ENCODE assay signal across 9 cellular contexts in the genomic region with DNA sequence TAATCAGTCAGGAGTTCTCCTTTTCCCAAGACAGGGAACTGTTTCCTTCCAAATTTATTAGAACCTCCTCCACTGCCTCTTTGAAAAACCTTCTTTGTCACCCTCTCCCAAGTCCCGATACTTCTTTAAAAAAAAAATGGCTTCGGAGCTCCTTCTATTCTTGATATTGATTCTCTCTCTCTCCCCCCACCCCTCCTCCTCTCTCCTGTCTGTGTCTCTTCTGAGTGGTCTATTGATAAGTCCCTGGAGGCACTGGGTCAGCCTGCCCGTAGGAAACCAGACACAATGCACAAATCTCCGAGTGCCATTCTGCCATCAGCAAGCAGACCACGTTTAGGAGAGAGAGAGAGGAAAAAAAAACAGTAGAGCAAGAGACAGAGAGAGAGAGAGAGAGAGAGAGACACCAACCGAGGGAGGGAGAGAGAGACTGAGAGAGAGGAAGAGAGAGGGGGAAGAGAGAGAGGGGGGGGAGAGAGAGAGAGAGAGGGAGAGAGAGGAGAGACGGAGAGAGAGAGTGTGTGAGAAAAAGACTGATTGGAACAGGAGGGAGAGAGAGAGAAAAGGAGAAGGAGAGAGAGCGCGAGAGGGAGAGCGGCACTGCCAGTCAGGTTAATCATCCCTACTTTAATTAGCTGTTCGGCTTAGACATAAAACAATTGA.
A peak's percentile ranks its signal among the peaks of the same experiment; 100 is the strongest.
DNase-seq lines count a peak whose midpoint lies in the region; ATAC-seq and TF ChIP-seq lines count a peak whose summit lies in the region.
"Had no signal": no experiment of that assay in that cellular context is flagged by ENCODE, and none has a peak within 500 bp of the region (broad histone marks: within the 10 kb centered on the region; RNA-seq: fewer than 3 reads in every experiment).

No MANE protein-coding gene starts in this region.

- TF ChIP-seq CTCF in BJ (IDR thresholded peaks at IDR 0.05; ENCODE audit: insufficient read depth, low read depth, low read length) (no peak), astrocyte of the spinal cord (IDR thresholded peaks at IDR 0.05; ENCODE audit: low read depth, low read length) (no peak), lower leg skin (IDR thresholded peaks at IDR 0.05) (no peak), upper lobe of right lung (IDR thresholded peaks at IDR 0.05) (peak; percentile 5)

- intact Hi-C loops in lower leg skin (cut with DNase I; ENCODE audit: low total_unique reads) (no loop called here), upper lobe of right lung (cut with DNase I) (no loop called here)

- CTCF ChIA-PET in BJ (lab: Yijun Ruan, JAX): interaction anchor here (0.7 to 1.1 kb wide), 2 partner anchors 12 to 36 kb away, joined by 3 read pairs; no protein-coding TSS in a partner anchor

- DNase-seq in BJ (ENCODE audit: low read depth) (no peak), MG63 (no peak), astrocyte of the spinal cord (ENCODE audit: low read depth, low spot score) (peak; percentile 53), lower leg skin (ENCODE audit: low spot score in 2 of 2) (no peak), upper lobe of right lung (no peak)
- DNase-seq in stimulated activated CD4-positive, alpha-beta T cell treated with anti-CD3 and anti-CD28 coated beads, Interleukin-4, amount 100 ng/mL, for 4 hours: no peak

- H3K36me3 ChIP-seq in BJ (ENCODE audit: control insufficient read depth, insufficient read depth, low read length): no peaks in the 10 kb centered on the region
- no peaks in the 10 kb centered on the region for H3K36me3 ChIP-seq in MG63
- no peaks in the 10 kb centered on the region for H3K36me3 ChIP-seq in upper lobe of right lung

- WGBS in lower leg skin, 2 donors: 14% methylated on average over 11 of the region's 11 CpGs

- H3K4me3 ChIP-seq in BJ (ENCODE audit: low read depth, low read length) (peak overlapping the region; percentile 36), MG63 (peak overlapping the region; percentile 18), astrocyte of the spinal cord (ENCODE audit: low read depth, low read length) (peak overlapping the region; percentile 50), lower leg skin (ENCODE audit: low read depth, poor library complexity, severe bottlenecking) (peak overlapping the region; percentile 11), upper lobe of right lung (peak overlapping the region; percentile 50)

- no peaks in the 10 kb centered on the region for H3K9me3 ChIP-seq in MG63
- no peaks in the 10 kb centered on the region for H3K9me3 ChIP-seq in upper lobe of right lung

- TF ChIP-seq POLR2A in lower leg skin (IDR thresholded peaks at IDR 0.05): no peak

- peak overlapping the region; percentile 66 for H3K27ac ChIP-seq in upper lobe of right lung

- ATAC-seq in upper lobe of right lung: peak; percentile 33
- no peak for ATAC-seq in HG02759 (IDR thresholded peaks at IDR 0.05; ENCODE audit: unreplicated experiment)
- no peak for ATAC-seq in GM19467 (IDR thresholded peaks at IDR 0.05; ENCODE audit: unreplicated experiment)
- ATAC-seq: HCT116 had no signal

- POLR2A ChIA-PET in BJ (lab: Charles Lee): interaction anchor here (0.7 kb wide), 1 partner anchor 29 kb away, joined by 3 read pairs; no protein-coding TSS in a partner anchor

- in situ Hi-C loops in astrocyte of the spinal cord (cut with HindIII; ENCODE audit: low sequenced_read_pairs): no loop called here

- H3K27me3 ChIP-seq in BJ (ENCODE audit: control insufficient read depth, insufficient read depth, low read length) (no peaks in the 10 kb centered on the region), MG63 (no peaks in the 10 kb centered on the region), upper lobe of right lung (no peaks in the 10 kb centered on the region)

- peaks cover 31% of the 10 kb centered on the region for H3K4me1 ChIP-seq in upper lobe of right lung
